ENCODE assay signal across 7 cellular contexts in the genomic region with DNA sequence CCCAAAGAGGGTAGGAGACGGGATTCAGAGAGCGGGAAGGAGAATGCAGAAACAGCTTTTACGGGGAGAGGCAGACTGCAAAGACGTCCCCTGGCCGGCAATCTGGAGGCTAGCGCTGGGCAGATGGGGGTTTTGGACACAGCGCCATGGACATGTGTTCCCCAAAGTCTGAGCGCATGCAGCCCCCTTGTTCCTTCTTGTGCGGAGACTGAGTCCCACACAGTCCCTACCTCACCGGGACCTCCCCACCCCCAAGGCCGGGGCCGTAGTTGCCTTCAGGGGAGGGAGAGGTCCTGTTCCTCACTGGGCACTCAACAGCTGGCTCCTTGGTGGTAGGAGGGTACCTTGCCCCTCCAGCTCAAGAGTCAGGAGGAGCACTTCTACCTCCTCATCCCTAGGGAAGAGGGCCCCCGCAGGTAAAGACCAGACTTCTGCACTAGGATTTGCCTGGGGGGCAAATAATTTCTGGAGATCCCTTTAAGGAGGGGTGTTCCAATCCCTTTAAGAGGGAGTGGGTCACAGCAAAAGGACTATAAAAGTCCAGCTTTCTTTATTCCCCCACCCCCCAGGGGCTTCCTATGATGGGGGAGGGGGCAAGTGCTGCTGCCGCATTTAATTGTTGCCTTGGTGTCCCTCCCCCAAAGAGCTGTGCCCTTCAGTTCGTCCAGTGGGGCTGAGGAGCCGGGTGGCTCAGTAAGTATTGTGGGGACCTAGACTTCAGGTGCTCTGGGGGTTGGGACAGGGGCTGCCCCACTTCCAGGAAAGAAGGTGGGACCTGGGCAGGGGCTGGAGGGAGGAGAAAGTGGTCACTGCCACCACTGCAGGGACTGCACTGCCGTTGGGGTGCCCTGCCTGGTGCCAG. TPM values are rescaled to one million over a fixed set of nuclear protein-coding genes. Genes with fewer than 3 reads are reported as not detected.
A peak's percentile ranks its signal among the peaks of the same experiment; 100 is the strongest.
DNase-seq lines count a peak whose midpoint lies in the region; ATAC-seq, FAIRE-seq and TF ChIP-seq lines count a peak whose summit lies in the region.
"Had no signal": no experiment of that assay in that cellular context is flagged by ENCODE, and none has a peak within 500 bp of the region (broad histone marks: within the 10 kb centered on the region; RNA-seq: fewer than 3 reads in every experiment).

No MANE protein-coding gene starts in this region.

- POLR2A ChIA-PET in Panc1 (lab: Charles Lee): no interaction called here

- TF ChIP-seq CTCF in AG09309 (IDR thresholded peaks at IDR 0.05; ENCODE audit: control insufficient read depth, insufficient read depth, low read depth, low read length, missing control alignments) (no peak), Panc1 (IDR thresholded peaks at IDR 0.05) (no peak)

- BruUV-seq in Panc1 (replicated peaks; lab: Mats Ljungman, UMichigan): no TSS peak

- no peaks in the 10 kb centered on the region for H3K36me3 Mint-ChIP-seq in immature natural killer cell

- ATAC-seq in Panc1: no peak
- ATAC-seq in HG03571 (IDR thresholded peaks at IDR 0.05; ENCODE audit: unreplicated experiment): no peak

- H3K4me1 Mint-ChIP-seq in immature natural killer cell: peaks cover 23 to 26% of the 10 kb centered on the region in 2 donors

- CTCF ChIA-PET in Panc1 (lab: Charles Lee): interaction anchor here (0.8 kb wide), 1 partner anchor 126 kb away, joined by 3 read pairs; no protein-coding TSS in a partner anchor

- H3K27ac Mint-ChIP-seq in immature natural killer cell: peak overlapping the region in 2 of 6 donors; percentile 53 to 65

- in situ Hi-C loops in Panc1 (cut with HindIII; ENCODE audit: low pct_unique_long_range_greater_than_20kb, low sequenced_read_pairs): no loop called here

- peak overlapping the region; percentile 74 for H3K27ac ChIP-seq in Panc1 (ENCODE audit: low read length)

- H3K4me1 ChIP-seq in Panc1 (ENCODE audit: control insufficient read depth, insufficient read depth, low read length): peaks cover 38% of the 10 kb centered on the region

- no peak for FAIRE-seq in GM12892 (lab: Jason Lieb, UNC)
- FAIRE-seq: RCC 7860 had no signal

- H3K9me3 Mint-ChIP-seq in immature natural killer cell: no peaks in the 10 kb centered on the region

- DNase-seq in AG09309 (ENCODE audit: low read depth): no peak
- no peak for DNase-seq in Panc1 (ENCODE audit: low read depth, low spot score)
- DNase-seq in immature natural killer cell: no peak
- no peak for DNase-seq in amniotic stem cell (lab: John Stamatoyannopoulos, UW)
- DNase-seq in GM12892 (ENCODE audit: insufficient read length): no peak

- H3K4me3 Mint-ChIP-seq in immature natural killer cell: peak overlapping the region in 4 of 5 donors; percentile 42 to 68 (median 54)

- no peak for TF ChIP-seq POLR2A in GM12892 (IDR thresholded peaks at IDR 0.05; ENCODE audit: low read depth, low read length)

- H3K36me3 ChIP-seq in Panc1 (ENCODE audit: control insufficient read depth, insufficient read depth, low read length): no peaks in the 10 kb centered on the region; the same call in 1 of the 2 replicates

- H3K4me3 ChIP-seq in AG09309 (ENCODE audit: control insufficient read depth, low read depth, low read length) (peak overlapping the region; percentile 43), Panc1 (ENCODE audit: low read depth in 2 of 2, low read length in 2 of 2) (peak overlapping the region; percentile 38 to 60)

- H3K9me3 ChIP-seq in Panc1 (ENCODE audit: control insufficient read depth, insufficient read depth, low read depth, low read length): no peaks in the 10 kb centered on the region

- no peaks in the 10 kb centered on the region for H3K27me3 ChIP-seq in Panc1 (ENCODE audit: control insufficient read depth, insufficient read depth, low read length)

- intact Hi-C loops in Panc1 (cut with micrococcal nuclease; ENCODE audit: unreplicated experiment): no loop called here

- H3K27me3 Mint-ChIP-seq in immature natural killer cell (ENCODE audit: low read depth in 3 of 3): peaks cover 7 to 15% (median 9%) of the 10 kb centered on the region in 3 donors

RNA-seq across cellular contexts. Expression of gene BAHD1, which starts 3.6 kb away (rescaled TPM):
- 40.6 TPM for total RNA-seq in Panc1 (2021; ENCODE audit: unreplicated experiment)
- polyA plus RNA-seq in Panc1 (2012; ENCODE audit: insufficient read length): 36.7 TPM
- 1 to 10 TPM; 2.1 to 6.1 (median 3.4) TPM for polyA plus RNA-seq in immature natural killer cell
- 11.7 TPM for polyA plus RNA-seq in GM12892 (2012; ENCODE audit: missing spikeins)

RNA-seq across cellular contexts. Expression of gene IVD, which starts 31.5 kb away (rescaled TPM):
- total RNA-seq in Panc1 (2021; ENCODE audit: unreplicated experiment): 74.6 TPM
- polyA plus RNA-seq in Panc1 (2012; ENCODE audit: insufficient read length): 57.8 TPM
- polyA plus RNA-seq in immature natural killer cell: 10 to 100 TPM; 41.8 to 63.0 (median 60.6) TPM
- 29.4 TPM for polyA plus RNA-seq in GM12892 (2012; ENCODE audit: missing spikeins)

RNA-seq across cellular contexts. Expression of gene CHST14, which starts 33.7 kb away (rescaled TPM):
- 42.4 TPM for total RNA-seq in Panc1 (2021; ENCODE audit: unreplicated experiment)
- polyA plus RNA-seq in Panc1 (2012; ENCODE audit: insufficient read length): 48.2 TPM
- 1 to 10 TPM; 1.9 to 3.6 (median 3.3) TPM for polyA plus RNA-seq in immature natural killer cell
- polyA plus RNA-seq in GM12892 (2012; ENCODE audit: missing spikeins): 6.0 TPM

RNA-seq across cellular contexts. Expression of gene KNSTRN, which starts 54.6 kb away (rescaled TPM):
- total RNA-seq in Panc1 (2021; ENCODE audit: unreplicated experiment): 74.6 TPM
- polyA plus RNA-seq in Panc1 (2012; ENCODE audit: insufficient read length): 27.8 TPM
- polyA plus RNA-seq in immature natural killer cell: 1 to 10 TPM; 2.7 to 5.6 (median 2.8) TPM
- 21.7 TPM for polyA plus RNA-seq in GM12892 (2012; ENCODE audit: missing spikeins)
